8 cellular contexts compared by ENCODE assay signal in genomic region chr14:89040080-89040437, GRCh38.
DNase-seq lines count a peak whose midpoint lies in the region; ATAC-seq, FAIRE-seq and TF ChIP-seq lines count a peak whose summit lies in the region.

No MANE protein-coding gene starts in this region.

- WGBS in body of pancreas, 2 donors, result 39 to 41% methylated on average over 5 of the region's 5 CpGs
- 40 to 50% methylated on average over 5 of the region's 5 CpGs for WGBS in pancreas, 2 donors

- intact Hi-C loops in body of pancreas (cut with DNase I) (no loop called here), pancreas (cut with DNase I) (no loop called here)

- FAIRE-seq in pancreas (lab: Jason Lieb, UNC), result no peak

- peaks cover 7% of the 10 kb centered on the region for H3K4me1 ChIP-seq in DOHH2 (ENCODE audit: control insufficient read depth, low read length)
- H3K4me1 ChIP-seq in body of pancreas, result peaks cover 23% of the 10 kb centered on the region
- H3K4me1 ChIP-seq in pancreas, result peaks cover 0 to 12% (median 4%) of the 10 kb centered on the region in 3 donors

- no peak for TF ChIP-seq POLR2A in body of pancreas (IDR thresholded peaks at IDR 0.05)

- no peaks in the 10 kb centered on the region for H4K20me1 ChIP-seq in DOHH2 (ENCODE audit: control insufficient read depth, insufficient read depth, low read depth, low read length)

- H3K9me3 ChIP-seq in DOHH2 (ENCODE audit: control insufficient read depth, insufficient read depth, low read length), result no peaks in the 10 kb centered on the region
- H3K9me3 ChIP-seq in body of pancreas, result no peaks in the 10 kb centered on the region
- no peaks in the 10 kb centered on the region for H3K9me3 ChIP-seq in pancreas

- H3K36me3 ChIP-seq in DOHH2 (ENCODE audit: control insufficient read depth, low read length) (no peaks in the 10 kb centered on the region), body of pancreas (replicated peaks in 1 of 2; ENCODE audit: insufficient read depth in 1 of 2, low read depth in 2 of 2) (no peaks in the 10 kb centered on the region), pancreas (no peaks in the 10 kb centered on the region)

- no peaks in the 10 kb centered on the region for H3K79me2 ChIP-seq in DOHH2 (ENCODE audit: control insufficient read depth, low read length)

- no peaks in the 10 kb centered on the region for H3F3A ChIP-seq in DOHH2 (ENCODE audit: control insufficient read depth, insufficient read depth)

- H3K4me3 ChIP-seq in DOHH2 (ENCODE audit: low read length) (no peak overlapping the region), body of pancreas (no peak overlapping the region), pancreas (no peak overlapping the region)

- peak; percentile 27 for ATAC-seq in HG02678 (IDR thresholded peaks at IDR 0.05; ENCODE audit: unreplicated experiment)
- no peak for ATAC-seq in body of pancreas
- ATAC-seq in pancreas, result no peak

- H3K9me2 ChIP-seq in DOHH2 (replicated peaks; ENCODE audit: control insufficient read depth, low read length), result no peaks in the 10 kb centered on the region

- no peak overlapping the region for H3K27ac ChIP-seq in DOHH2 (ENCODE audit: low read depth, low read length)
- H3K27ac ChIP-seq in body of pancreas, result peak overlapping the region; percentile 81 to 93 (median 92)
- H3K27ac ChIP-seq in pancreas, result peak overlapping the region; percentile 79 to 97 (median 94)

- H3K4me2 ChIP-seq in DOHH2 (ENCODE audit: low read length), result peak overlapping the region; percentile 61; the same call in 1 of the 2 replicates

- no peak for TF ChIP-seq CTCF in DOHH2 (IDR thresholded peaks at IDR 0.05; ENCODE audit: low read depth, low read length, poor library complexity, severe bottlenecking)
- TF ChIP-seq CTCF in body of pancreas (IDR thresholded peaks at IDR 0.05), result no peak
- no peak for TF ChIP-seq CTCF in pancreas (IDR thresholded peaks at IDR 0.05)

- H3K27me3 ChIP-seq in DOHH2 (ENCODE audit: control insufficient read depth, low read length), result peaks cover 6% of the 10 kb centered on the region; the same call in 1 of the 2 replicates
- H3K27me3 ChIP-seq in body of pancreas, result no peaks in the 10 kb centered on the region
- no peaks in the 10 kb centered on the region for H3K27me3 ChIP-seq in pancreas

- DNase-seq in body of pancreas, result no peak
- DNase-seq in pancreas, result no peak
- DNase-seq in NOMO-1 treated with DMSO at 0.1 percent for 48 hours (lab: John Stamatoyannopoulos, UW; ENCODE audit: unreplicated experiment), result no peak
- DNase-seq in midbrain (lab: John Stamatoyannopoulos, UW), result no peak
- no peak for DNase-seq in SIG-M5 treated with dmso at 0.1 percent for 504 hours (lab: John Stamatoyannopoulos, UW; ENCODE audit: unreplicated experiment)
- DNase-seq in AG08396 (ENCODE audit: low spot score), result no peak
